Comparison of ENCODE assay signal across 2 cellular contexts in genomic region chr5:178230879-178231735, GRCh38.
TF ChIP-seq lines count a peak whose summit lies in the region.

No MANE protein-coding gene starts in this region.

TF ChIP-seq in GM12878, 131 proteins besides CTCF, POLR2A, EP300 and RAD21:
- no peak for TF ChIP-seq ZNF217 (IDR thresholded peaks at IDR 0.05)
- TF ChIP-seq FOXM1 (IDR thresholded peaks at IDR 0.05; ENCODE audit: low read depth, low read length), result no peak
- no peak for TF ChIP-seq SREBF2 (IDR thresholded peaks at IDR 0.05; ENCODE audit: low read length)
- TF ChIP-seq ZZZ3 (IDR thresholded peaks at IDR 0.05; ENCODE audit: control insufficient read depth, insufficient read length, low read depth), result no peak
- TF ChIP-seq CREM (IDR thresholded peaks at IDR 0.05; ENCODE audit: low read depth), result no peak
- no peak for TF ChIP-seq POLR2AphosphoS5 (IDR thresholded peaks at IDR 0.05; ENCODE audit: low read length)
- TF ChIP-seq ZNF384 (IDR thresholded peaks at IDR 0.05; ENCODE audit: borderline replicate concordance, low read depth, low read length), result peak; percentile 48; the same call in 1 of the 2 replicates
- TF ChIP-seq ATF7 (IDR thresholded peaks at IDR 0.05; ENCODE audit: low read depth), result no peak
- no peak for TF ChIP-seq BMI1 (IDR thresholded peaks at IDR 0.05; ENCODE audit: borderline replicate concordance)
- peak; percentile 17; the same call in 1 of the 2 replicates for TF ChIP-seq MLLT1 (IDR thresholded peaks at IDR 0.05)
- TF ChIP-seq ETV6 (conservative IDR thresholded peaks at IDR 0.05 in 1 of 2, IDR thresholded peaks at IDR 0.05 in 1 of 2; ENCODE audit: borderline replicate concordance in 1 of 2, low read depth in 1 of 2), result no peak
- peak; percentile 79 for TF ChIP-seq ZBTB40 (IDR thresholded peaks at IDR 0.05; ENCODE audit: borderline replicate concordance)

TF ChIP-seq in liver, 16 proteins besides CTCF, POLR2A, EP300 and RAD21:
- TF ChIP-seq EGR1 (IDR thresholded peaks at IDR 0.05; ENCODE audit: low read depth in 2 of 2), result no peak
- no peak for TF ChIP-seq FOXA1 (IDR thresholded peaks at IDR 0.05)
- TF ChIP-seq RXRA (IDR thresholded peaks at IDR 0.05), result peak; percentile 94 to 96
- peak; percentile 78 for TF ChIP-seq ZBTB33 (IDR thresholded peaks at IDR 0.05)
- peak; percentile 64 for TF ChIP-seq YY1 (IDR thresholded peaks at IDR 0.05)
- TF ChIP-seq HNF4A (conservative IDR thresholded peaks at IDR 0.05), result peak; percentile 92 to 95
- TF ChIP-seq MAX (IDR thresholded peaks at IDR 0.05), result peak; percentile 63
- TF ChIP-seq REST (IDR thresholded peaks at IDR 0.05), result peak; percentile 72
- TF ChIP-seq NR2F2 (IDR thresholded peaks at IDR 0.05), result no peak
- TF ChIP-seq ATF3 (IDR thresholded peaks at IDR 0.05), result peak; percentile 95
- peak; percentile 88 for TF ChIP-seq SP1 (IDR thresholded peaks at IDR 0.05)
- no peak for TF ChIP-seq TAF1 (conservative IDR thresholded peaks at IDR 0.05)
- TF ChIP-seq HNF4G (IDR thresholded peaks at IDR 0.05), result peak; percentile 55
- peak; percentile 88 to 89 for TF ChIP-seq JUND (IDR thresholded peaks at IDR 0.05)
TF ChIP-seq in liver: peak in this region for 10.
